Comparison of ENCODE assay signal across 1 cellular context in the genomic region with DNA sequence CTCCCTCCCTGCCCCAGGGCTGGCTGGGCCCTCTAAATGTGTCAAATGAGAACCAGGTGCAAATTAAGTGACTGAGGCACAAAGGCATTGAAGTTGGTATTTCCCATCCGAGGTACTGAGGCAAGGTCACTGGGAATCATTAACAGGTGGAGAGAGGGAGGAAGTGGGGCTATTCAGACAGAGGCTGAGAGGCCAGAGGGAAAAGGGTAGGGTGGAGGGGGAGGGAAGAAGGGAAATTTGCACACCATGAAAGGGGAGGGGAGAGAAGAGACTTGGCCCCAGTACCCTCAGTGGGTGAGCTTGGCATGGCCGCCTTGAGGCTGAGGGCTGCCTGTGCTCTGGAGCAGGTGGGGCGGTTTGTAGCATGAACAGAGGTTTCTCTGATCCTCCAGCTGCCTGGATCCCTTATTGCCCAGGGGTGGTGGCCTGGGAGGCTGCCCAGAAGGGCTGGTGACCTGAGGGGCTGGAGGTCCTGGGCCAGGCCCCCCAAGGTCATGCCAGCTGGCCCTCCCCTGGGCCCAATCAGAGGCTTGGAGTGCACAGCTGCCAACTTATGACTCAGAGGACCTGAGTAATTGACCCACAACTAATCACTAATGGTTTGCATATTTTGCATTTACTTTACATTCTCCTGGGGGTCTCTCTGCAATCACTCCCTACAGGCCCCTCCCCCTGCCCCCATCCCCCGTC.
TF ChIP-seq lines count a peak whose summit lies in the region.

No MANE protein-coding gene starts in this region.

TF ChIP-seq in WTC11, 78 proteins besides CTCF, POLR2A, EP300 and RAD21 (continued from another document):
- no peak for TF ChIP-seq STAT6 (CRISPR knock-in tag; conservative IDR thresholded peaks at IDR 0.05; ENCODE audit: low read depth)
